Comparison of ENCODE assay signal across 9 cellular contexts in genomic region chr15:67822537-67823370, GRCh38. TPM values are rescaled to one million over a fixed set of nuclear protein-coding genes. Genes with fewer than 3 reads are reported as not detected.
DNase-seq lines count a peak whose midpoint lies in the region; ATAC-seq and TF ChIP-seq lines count a peak whose summit lies in the region.
"Had no signal": no experiment of that assay in that cellular context is flagged by ENCODE, and none has a peak within 500 bp of the region (broad histone marks: within the 10 kb centered on the region; RNA-seq: fewer than 3 reads in every experiment).

No MANE protein-coding gene starts in this region.

- no peak overlapping the region for H2BK5ac ChIP-seq in H9 (ENCODE audit: insufficient read length, low read length)

- POLR2A ChIA-PET in CD8-positive, alpha-beta memory T cell (lab: Charles Lee): no interaction called here

- no peaks in the 10 kb centered on the region for H3K9me3 ChIP-seq in CD8-positive, alpha-beta memory T cell (ENCODE audit: low read length)
- H3K9me3 ChIP-seq in H9 (ENCODE audit: control insufficient read depth, low read depth, low read length) (no peaks in the 10 kb centered on the region), neural cell (ENCODE audit: low read length) (peaks cover 5% of the 10 kb centered on the region)

- peak overlapping the region; percentile 34 for H3K4me2 ChIP-seq in H9 (ENCODE audit: insufficient read depth, insufficient read length, low read length)
- no peak overlapping the region for H3K4me2 ChIP-seq in neural cell (ENCODE audit: low read length)

- no peak overlapping the region for H3K27ac ChIP-seq in CD8-positive, alpha-beta memory T cell (ENCODE audit: low read depth, low read length)
- H3K27ac ChIP-seq in H9 (ENCODE audit: insufficient read length, low read depth, low read length) (no peak overlapping the region), neural cell (ENCODE audit: low read length) (no peak overlapping the region)
- H3K27ac ChIP-seq: brain microvascular endothelial cell had no signal

- no peak for TF ChIP-seq RAD21 in neural cell (conservative IDR thresholded peaks at IDR 0.05)

- no peaks in the 10 kb centered on the region for H3F3A ChIP-seq in neural cell (ENCODE audit: insufficient read depth, low read length, poor library complexity, severe bottlenecking)

- TF ChIP-seq CTCF in H9 (conservative IDR thresholded peaks at IDR 0.05) (no peak), neural cell (IDR thresholded peaks at IDR 0.05; ENCODE audit: poor library complexity, severe bottlenecking) (no peak)

- H2BK12ac ChIP-seq in H9 (ENCODE audit: insufficient read length, low read depth, low read length): no peak overlapping the region

- H3K56ac ChIP-seq in H9 (ENCODE audit: insufficient read length, low read depth, low read length): no peak overlapping the region

- H3K18ac ChIP-seq in H9 (ENCODE audit: insufficient read length, low read depth, low read length): no peak overlapping the region

- no peaks in the 10 kb centered on the region for H3K79me1 ChIP-seq in H9 (ENCODE audit: insufficient read depth, low read depth, low read length, poor library complexity, severe bottlenecking)

- no peak overlapping the region for H2AK5ac ChIP-seq in H9 (ENCODE audit: insufficient read length, low read length)

- no peaks in the 10 kb centered on the region for H3K79me2 ChIP-seq in H9 (ENCODE audit: insufficient read depth, low read length)
- H3K79me2 ChIP-seq in neural cell (replicated peaks; ENCODE audit: insufficient read depth, low read length): no peaks in the 10 kb centered on the region

- H3K9ac ChIP-seq in H9 (ENCODE audit: extremely low read depth, insufficient read length, low read length) (no peak overlapping the region), neural cell (ENCODE audit: low read length) (no peak overlapping the region)

- no peaks in the 10 kb centered on the region for H3K23me2 ChIP-seq in H9 (ENCODE audit: insufficient read length, low read depth, low read length, poor library complexity, severe bottlenecking)

- peak overlapping the region in 2 of 8 donors; percentile 5 to 48 for H3K27ac Mint-ChIP-seq in CD8-positive, alpha-beta memory T cell
- H3K27ac Mint-ChIP-seq in H9: no peak overlapping the region
- peak overlapping the region; percentile 8 for H3K27ac Mint-ChIP-seq in activated T-cell treated with anti-CD3 and anti-CD28 coated beads, Interleukin-2, amount 50 U/mL, for 72 hours

- H2BK15ac ChIP-seq in H9 (ENCODE audit: low read depth, low read length): no peak overlapping the region

- no peaks in the 10 kb centered on the region for H3K9me2 ChIP-seq in neural cell (ENCODE audit: insufficient read depth, low read length)

- peaks cover 30 to 58% (median 36%) of the 10 kb centered on the region in 3 donors for H3K4me1 Mint-ChIP-seq in CD8-positive, alpha-beta memory T cell
- peaks cover 27 to 53% of the 10 kb centered on the region in 2 experiments for H3K4me1 Mint-ChIP-seq in H9
- peaks cover 58% of the 10 kb centered on the region for H3K4me1 Mint-ChIP-seq in activated T-cell treated with anti-CD3 and anti-CD28 coated beads, Interleukin-2, amount 50 U/mL, for 72 hours (ENCODE audit: low read depth)

- peak; percentile 21 to 30 for ATAC-seq in activated T-cell treated with anti-CD3 and anti-CD28 coated beads, Interleukin-2, amount 50 U/mL, for 72 hours (replicated peaks in 1 of 2)
- ATAC-seq in HG02970 (IDR thresholded peaks at IDR 0.05; ENCODE audit: low FRiP score, unreplicated experiment) (no peak), GM18858 (IDR thresholded peaks at IDR 0.05; ENCODE audit: unreplicated experiment) (no peak)

- TF ChIP-seq EP300 in neural cell (conservative IDR thresholded peaks at IDR 0.05; ENCODE audit: poor library complexity, severe bottlenecking): no peak

- H3K4me3 ChIP-seq in CD8-positive, alpha-beta memory T cell (ENCODE audit: low read length): no peak overlapping the region
- H3K4me3 ChIP-seq in neural cell (ENCODE audit: low read length): peak overlapping the region; percentile 53

- no CpG with 5 or more reads among the region's 55 CpGs for WGBS in H9 (ENCODE audit: extremely low coverage, insufficient read length, low lambda C conversion rate)

- H3T11ph ChIP-seq in H9 (ENCODE audit: low read length): no peak overlapping the region

- peak overlapping the region; percentile 32 to 66 (median 55) for H3K4me3 Mint-ChIP-seq in CD8-positive, alpha-beta memory T cell
- peak overlapping the region; percentile 34 to 77; a peak in 4 of 5 replicates for H3K4me3 Mint-ChIP-seq in H9
- peak overlapping the region; percentile 7 to 65 for H3K4me3 Mint-ChIP-seq in activated T-cell treated with anti-CD3 and anti-CD28 coated beads, Interleukin-2, amount 50 U/mL, for 72 hours

- H4K20me1 ChIP-seq in H9 (ENCODE audit: control insufficient read depth, insufficient read depth, insufficient read length) (peaks cover 3% of the 10 kb centered on the region), neural cell (ENCODE audit: insufficient read depth) (peaks cover 4% of the 10 kb centered on the region)

- peaks cover 0 to 2% (median 0%) of the 10 kb centered on the region in 5 donors for H3K9me3 Mint-ChIP-seq in CD8-positive, alpha-beta memory T cell
- H3K9me3 Mint-ChIP-seq in H9: peaks cover 4 to 8% of the 10 kb centered on the region in 2 experiments; a peak in 3 of 5 replicates
- no peaks in the 10 kb centered on the region for H3K9me3 Mint-ChIP-seq in activated T-cell treated with anti-CD3 and anti-CD28 coated beads, Interleukin-2, amount 50 U/mL, for 72 hours

- no peak overlapping the region for H4K5ac ChIP-seq in H9 (ENCODE audit: insufficient read length, low read depth, low read length)

- peaks cover 48% of the 10 kb centered on the region for H3K27me3 ChIP-seq in CD8-positive, alpha-beta memory T cell (ENCODE audit: insufficient read depth, low read length, poor library complexity, severe bottlenecking)
- peaks cover 89% of the 10 kb centered on the region for H3K27me3 ChIP-seq in H9 (ENCODE audit: insufficient read depth, low read length)
- H3K27me3 ChIP-seq in neural cell (ENCODE audit: insufficient read depth, low read depth, low read length): peaks cover 95% of the 10 kb centered on the region

- H2BK20ac ChIP-seq in H9 (ENCODE audit: low read depth, low read length, poor library complexity, severe bottlenecking): no peak overlapping the region

- peaks cover 15% of the 10 kb centered on the region for H3K4me1 ChIP-seq in CD8-positive, alpha-beta memory T cell (ENCODE audit: insufficient read depth, low read length)
- H3K4me1 ChIP-seq in H9 (ENCODE audit: insufficient read depth, low read length): 0 out of 2 replicates have a peak, but pooled peaks cover 2% of the 10 kb centered on the region

- H3K36me3 Mint-ChIP-seq in CD8-positive, alpha-beta memory T cell: no peaks in the 10 kb centered on the region
- peaks cover 0 to 4% (median 0%) of the 10 kb centered on the region in 3 experiments; a peak in 4 of 7 replicates for H3K36me3 Mint-ChIP-seq in H9 (ENCODE audit: insufficient read depth in 1 of 3, low read depth in 3 of 3)
- peaks cover 0 to 3% of the 10 kb centered on the region in 2 donors for H3K36me3 Mint-ChIP-seq in activated T-cell treated with anti-CD3 and anti-CD28 coated beads, Interleukin-2, amount 50 U/mL, for 72 hours (ENCODE audit: insufficient read depth in 2 of 2)

- no peaks in the 10 kb centered on the region for H3K36me3 ChIP-seq in CD8-positive, alpha-beta memory T cell (ENCODE audit: insufficient read depth, low read length)
- no peaks in the 10 kb centered on the region for H3K36me3 ChIP-seq in neural cell (ENCODE audit: insufficient read depth, low read length)
- H3K36me3 ChIP-seq: brain microvascular endothelial cell had no signal

- no peak for DNase-seq in CD8-positive, alpha-beta memory T cell
- DNase-seq in H9 (peak; percentile 50), dermis blood vessel endothelial cell (no peak)
- DNase-seq in activated T-cell treated with anti-CD3 and anti-CD28 coated beads, Interleukin-2, amount 50 U/mL, for 72 hours: no peak
- DNase-seq: brain microvascular endothelial cell had no signal

- no peak overlapping the region for H4K8ac ChIP-seq in H9 (replicated peaks; ENCODE audit: insufficient read length, low read depth, low read length)

- H2BK120ac ChIP-seq in H9 (ENCODE audit: low read depth, low read length, poor library complexity, severe bottlenecking): no peak overlapping the region

- H3K27me3 Mint-ChIP-seq in CD8-positive, alpha-beta memory T cell: peaks cover 63 to 76% of the 10 kb centered on the region in 2 donors
- H3K27me3 Mint-ChIP-seq in H9 (ENCODE audit: low read depth): peaks cover 90% of the 10 kb centered on the region
- peaks cover 80% of the 10 kb centered on the region for H3K27me3 Mint-ChIP-seq in activated T-cell treated with anti-CD3 and anti-CD28 coated beads, Interleukin-2, amount 50 U/mL, for 72 hours (ENCODE audit: low read depth)

- H3K23ac ChIP-seq in H9 (ENCODE audit: insufficient read length, low read depth, low read length): no peak overlapping the region

- H2AFZ ChIP-seq in H9 (ENCODE audit: low read length): no peak overlapping the region
- no peak overlapping the region for H2AFZ ChIP-seq in neural cell (ENCODE audit: low read depth, low read length)

- H4K91ac ChIP-seq in H9 (ENCODE audit: insufficient read length, low read depth, low read length): no peak overlapping the region

- no peak overlapping the region for H3K14ac ChIP-seq in H9 (ENCODE audit: insufficient read depth, low read length)

- CTCF ChIA-PET in CD8-positive, alpha-beta memory T cell (lab: Charles Lee): interaction anchor here (1.9 kb wide), 1 partner anchor 13 kb away, joined by 6 read pairs; no protein-coding TSS in a partner anchor

- no peak overlapping the region for H3K4ac ChIP-seq in H9 (ENCODE audit: low read depth, low read length)

RNA-seq across cellular contexts. Expression of gene SKOR1, which starts 2.6 kb away (rescaled TPM):
- total RNA-seq in CD8-positive, alpha-beta memory T cell: under 1 TPM; 0.15 to 0.16 TPM
- 0.06 TPM for polyA plus RNA-seq in CD8-positive, alpha-beta memory T cell
- total RNA-seq in H9 (2021) (0.13 TPM in 2 replicates), dermis blood vessel endothelial cell (0.05 TPM in 1 of 2 replicates, not detected in the other)
- under 1 TPM; 0.31 to 0.95 TPM for total RNA-seq in activated T-cell treated with anti-CD3 and anti-CD28 coated beads, Interleukin-2, amount 50 U/mL, for 72 hours
- 0.81 and 0.94 TPM in 2 replicates for polyA plus RNA-seq in neural cell
- polyA minus RNA-seq in neural cell: 1.5 and 2.1 TPM in 2 replicates

RNA-seq across cellular contexts. Expression of gene RNU6-1, which starts 17.1 kb away (rescaled TPM):
- not detected for total RNA-seq in CD8-positive, alpha-beta memory T cell
- not detected for polyA plus RNA-seq in CD8-positive, alpha-beta memory T cell
- not detected in 2 replicates for total RNA-seq in H9 (2021)
- not detected for total RNA-seq in activated T-cell treated with anti-CD3 and anti-CD28 coated beads, Interleukin-2, amount 50 U/mL, for 72 hours
- not detected in 2 replicates for polyA plus RNA-seq in neural cell
- not detected in 2 replicates for polyA minus RNA-seq in neural cell
- not detected in 2 replicates for total RNA-seq in dermis blood vessel endothelial cell
- total RNA-seq: frontal cortex had no signal

Comparison
In these comparisons a context has a peak if more than half of its experiments do, and no peak if none do; other contexts are left out.
1. ATAC-seq: peak in activated T-cell treated with anti-CD3 and anti-CD28 coated beads, Interleukin-2, amount 50 U/mL, for 72 hours (2 of 2); none in HG02970 (single experiment) and GM18858 (single experiment).
2. Peak in every context shown above with its lines, with median percentiles within 50 percentile points of each other: H3K4me3 Mint-ChIP-seq.